8 cellular contexts compared by ENCODE assay signal in genomic region chr7:151381333-151382078, GRCh38. TPM values are rescaled to one million over a fixed set of nuclear protein-coding genes. Genes with fewer than 3 reads are reported as not detected.
A peak's percentile ranks its signal among the peaks of the same experiment; 100 is the strongest.
DNase-seq lines count a peak whose midpoint lies in the region; ATAC-seq and TF ChIP-seq lines count a peak whose summit lies in the region.

No MANE protein-coding gene starts in this region.

- no peaks in the 10 kb centered on the region for H3K79me2 ChIP-seq in neural progenitor cell (ENCODE audit: low read depth)

- H3K9me3 Mint-ChIP-seq in central memory CD8-positive, alpha-beta T cell, result no peaks in the 10 kb centered on the region
- no peaks in the 10 kb centered on the region for H3K9me3 Mint-ChIP-seq in neural progenitor cell

- H3K9ac ChIP-seq in NT2/D1 (ENCODE audit: insufficient read length, low read depth) (peak overlapping the region; percentile 50), neural progenitor cell (no peak overlapping the region)

- no peak for TF ChIP-seq CTCF in neural progenitor cell (IDR thresholded peaks at IDR 0.05)

- peak overlapping the region; percentile 79 for H3K4me3 Mint-ChIP-seq in central memory CD8-positive, alpha-beta T cell
- no peak overlapping the region for H3K4me3 Mint-ChIP-seq in neural progenitor cell

- peaks cover 22% of the 10 kb centered on the region for H3K27me3 Mint-ChIP-seq in central memory CD8-positive, alpha-beta T cell
- H3K27me3 Mint-ChIP-seq in neural progenitor cell (ENCODE audit: insufficient read depth, low read depth), result peaks cover 20% of the 10 kb centered on the region

- peaks cover 20% of the 10 kb centered on the region for H4K20me1 ChIP-seq in neural progenitor cell (ENCODE audit: low read depth)

- H3K27me3 ChIP-seq in NT2/D1 (ENCODE audit: insufficient read depth, insufficient read length), result peaks cover 14% of the 10 kb centered on the region
- H3K27me3 ChIP-seq in neural progenitor cell, result peaks cover 46% of the 10 kb centered on the region

- peak overlapping the region; percentile 83 for H3K4me2 ChIP-seq in neural progenitor cell

- H3F3A ChIP-seq in neural progenitor cell (ENCODE audit: low read depth), result peaks cover 10% of the 10 kb centered on the region

- H3K4me3 ChIP-seq in NT2/D1 (ENCODE audit: insufficient read length, low read depth), result peak overlapping the region; percentile 8
- peak overlapping the region; percentile 47 for H3K4me3 ChIP-seq in neural progenitor cell

- H3K36me3 Mint-ChIP-seq in central memory CD8-positive, alpha-beta T cell (ENCODE audit: insufficient read depth), result peaks cover 22% of the 10 kb centered on the region
- H3K36me3 Mint-ChIP-seq in neural progenitor cell, result peaks cover 6% of the 10 kb centered on the region

- ATAC-seq in central memory CD8-positive, alpha-beta T cell (replicated peaks; ENCODE audit: extremely low read depth, poor library complexity, severe bottlenecking), result peak; percentile 90
- ATAC-seq in GM19455 (IDR thresholded peaks at IDR 0.05; ENCODE audit: unreplicated experiment), result no peak
- ATAC-seq in HG03442 (IDR thresholded peaks at IDR 0.05; ENCODE audit: unreplicated experiment), result no peak

- H2AFZ ChIP-seq in neural progenitor cell (replicated peaks), result peak overlapping the region; percentile 36

- peak; percentile 49 for DNase-seq in ELF-1 (ENCODE audit: low read depth, low spot score)
- no peak for DNase-seq in NT2/D1 (ENCODE audit: low read depth, low spot score)
- DNase-seq in central memory CD8-positive, alpha-beta T cell (ENCODE audit: low spot score in 2 of 2), result peak; percentile 41 to 44
- DNase-seq in neural progenitor cell (ENCODE audit: low spot score), result peak; percentile 73
- no peak for DNase-seq in H4 (ENCODE audit: low spot score)
- no peak for DNase-seq in NCI-H82 treated with DMSO at 0.1 percent for 48 hours (lab: John Stamatoyannopoulos, UW; ENCODE audit: unreplicated experiment)

- H3K4me1 ChIP-seq in NT2/D1 (ENCODE audit: insufficient read depth, insufficient read length) (peaks cover 3% of the 10 kb centered on the region), neural progenitor cell (peaks cover 16% of the 10 kb centered on the region)

- H3K36me3 ChIP-seq in NT2/D1 (ENCODE audit: insufficient read depth, insufficient read length, low read length), result peaks cover 33% of the 10 kb centered on the region
- H3K36me3 ChIP-seq in neural progenitor cell, result no peaks in the 10 kb centered on the region

- peak overlapping the region; percentile 78 for H3K27ac Mint-ChIP-seq in central memory CD8-positive, alpha-beta T cell (ENCODE audit: low read depth)
- no peak overlapping the region for H3K27ac Mint-ChIP-seq in neural progenitor cell

- peaks cover 8% of the 10 kb centered on the region for H3K4me1 Mint-ChIP-seq in central memory CD8-positive, alpha-beta T cell
- H3K4me1 Mint-ChIP-seq in neural progenitor cell, result peaks cover 6% of the 10 kb centered on the region

- H3K27ac ChIP-seq in neural progenitor cell, result no peak overlapping the region

- H3K9me3 ChIP-seq in NT2/D1 (ENCODE audit: insufficient read depth, low read length) (no peaks in the 10 kb centered on the region), neural progenitor cell (ENCODE audit: low read depth) (no peaks in the 10 kb centered on the region)

RNA-seq across cellular contexts. Expression of gene WDR86, which starts 28.3 kb away (rescaled TPM):
- total RNA-seq in neural progenitor cell (ENCODE audit: low replicate concordance), result 15.0 and 33.0 TPM in 2 replicates
- total RNA-seq in H4 (2014; rRNA removed; shearing (Covaris generic)), result 0.88 TPM in 1 of 2 replicates, not detected in the other

RNA-seq across cellular contexts. Expression of gene NUB1, which starts 39.9 kb away (rescaled TPM):
- total RNA-seq in neural progenitor cell (ENCODE audit: low replicate concordance), result 56.3 and 61.7 TPM in 2 replicates
- 63.0 and 70.1 TPM in 2 replicates for total RNA-seq in H4 (2014; rRNA removed; shearing (Covaris generic))

RNA-seq across cellular contexts. Expression of gene CRYGN, which starts 58.4 kb away (rescaled TPM):
- total RNA-seq in neural progenitor cell (ENCODE audit: low replicate concordance), result 1.1 TPM in 1 of 2 replicates, not detected in the other
- total RNA-seq in H4 (2014; rRNA removed; shearing (Covaris generic)), result not detected in 2 replicates

Comparison
In these comparisons a context has a peak if more than half of its experiments do, and no peak if none do; other contexts are left out.
1. DNase-seq: peak in ELF-1 (single experiment), central memory CD8-positive, alpha-beta T cell (2 of 2) and neural progenitor cell (single experiment); none in NT2/D1 (single experiment), H4 (single experiment) and NCI-H82 treated with DMSO at 0.1 percent for 48 hours (single experiment).